In genomic region chr5:36689225-36689624, GRCh38 we compare ENCODE assay signal across 11 cellular contexts.
DNase-seq lines count a peak whose midpoint lies in the region; ATAC-seq, FAIRE-seq and TF ChIP-seq lines count a peak whose summit lies in the region.
"Had no signal": no experiment of that assay in that cellular context is flagged by ENCODE, and none has a peak within 500 bp of the region (broad histone marks: within the 10 kb centered on the region; RNA-seq: fewer than 3 reads in every experiment).

No MANE protein-coding gene starts in this region.

- H3K14ac ChIP-seq in H1 (ENCODE audit: insufficient read length), result no peak overlapping the region
- H3K14ac ChIP-seq in mesenchymal stem cell (ENCODE audit: low read length in 2 of 2), result no peak overlapping the region

- H3K36me3 ChIP-seq in MG63 (no peaks in the 10 kb centered on the region), H1 (ENCODE audit: control insufficient read depth in 2 of 4, insufficient read depth in 4 of 4, low read length in 3 of 4) (peaks cover 0 to 4% (median 1%) of the 10 kb centered on the region in 4 experiments; a peak in 2 of 8 replicates), left ventricle myocardium inferior (peaks cover 1% of the 10 kb centered on the region), mesenchymal stem cell (ENCODE audit: control insufficient read depth in 1 of 2, insufficient read depth in 2 of 2, low read depth in 1 of 2, low read length in 2 of 2) (peaks cover under 1 to 24% of the 10 kb centered on the region in 2 experiments)

- no peaks in the 10 kb centered on the region for H3K36me3 Mint-ChIP-seq in activated CD8-positive, alpha-beta T cell treated with anti-CD3 and anti-CD28 coated beads for 36 hours (ENCODE audit: low read depth)
- H3K36me3 Mint-ChIP-seq in activated CD8-positive, alpha-beta T cell treated with anti-CD3 and anti-CD28 coated beads, Interleukin-2, amount 10 ng/mL, durations not matched to agents 7 days and 5 days (ENCODE audit: low read depth), result no peaks in the 10 kb centered on the region
- H3K36me3 Mint-ChIP-seq in stimulated activated effector memory CD8-positive, alpha-beta T cell treated with anti-CD3 and anti-CD28 coated beads, Interleukin-12 subunit alpha, Interleukin-12 subunit beta, amount 100 ng/mL, for 72 hours, result no peaks in the 10 kb centered on the region
- H3K36me3 Mint-ChIP-seq: activated naive CD8-positive, alpha-beta T cell had no signal

- H3K9me3 Mint-ChIP-seq in activated CD8-positive, alpha-beta T cell treated with anti-CD3 and anti-CD28 coated beads for 36 hours, result no peaks in the 10 kb centered on the region
- H3K9me3 Mint-ChIP-seq in activated CD8-positive, alpha-beta T cell treated with anti-CD3 and anti-CD28 coated beads, Interleukin-2, amount 10 ng/mL, durations not matched to agents 7 days and 5 days (ENCODE audit: insufficient read depth), result no peaks in the 10 kb centered on the region
- H3K9me3 Mint-ChIP-seq in stimulated activated effector memory CD8-positive, alpha-beta T cell treated with anti-CD3 and anti-CD28 coated beads, Interleukin-12 subunit alpha, Interleukin-12 subunit beta, amount 100 ng/mL, for 72 hours, result no peaks in the 10 kb centered on the region

- no peak overlapping the region for H2AFZ ChIP-seq in H1 (ENCODE audit: low read length)
- no peak overlapping the region for H2AFZ ChIP-seq in mesenchymal stem cell (ENCODE audit: low read depth, low read length)

- TF ChIP-seq RAD21 in H1 (IDR thresholded peaks at IDR 0.05 in 1 of 2, conservative IDR thresholded peaks at IDR 0.05 in 1 of 2; ENCODE audit: low read depth in 2 of 2, low read length in 2 of 2), result no peak

- CTCF ChIA-PET in activated CD8-positive, alpha-beta T cell treated with anti-CD3 and anti-CD28 coated beads for 36 hours (lab: Charles Lee), result interaction anchor here (1.0 to 3.1 kb wide), 7 partner anchors 8 to 128 kb away, joined by 3 to 25 read pairs (median 4); partner anchors contain the start of gene SLC1A3
- CTCF ChIA-PET in activated CD8-positive, alpha-beta T cell treated with anti-CD3 and anti-CD28 coated beads, Interleukin-2, amount 10 ng/mL, durations not matched to agents 7 days and 5 days (lab: Charles Lee), result interaction anchor here (0.6 to 2.1 kb wide), 4 partner anchors 11 to 35 kb away, joined by 3 to 18 read pairs (median 4); no protein-coding TSS in a partner anchor
- CTCF ChIA-PET in H1 (lab: Charles Lee; ENCODE audit: partially characterized antibody), result interaction anchor here (0.5 to 15.2 kb wide), 12 partner anchors 37 to 1011 kb away, joined by 3 to 246 read pairs (median 5); partner anchors contain the start of gene SLC1A3

- H3K4ac ChIP-seq in H1 (replicated peaks; ENCODE audit: insufficient read length, low read depth, low read length) (peak overlapping the region; percentile 27), mesenchymal stem cell (ENCODE audit: low read depth in 1 of 2, low read length in 2 of 2) (no peak overlapping the region)

- H4K91ac ChIP-seq in H1 (replicated peaks; ENCODE audit: insufficient read length, low read length) (no peak overlapping the region), mesenchymal stem cell (ENCODE audit: low read length) (no peak overlapping the region)

- ATAC-seq in activated CD8-positive, alpha-beta T cell treated with anti-CD3 and anti-CD28 coated beads for 36 hours, result no peak
- no peak for ATAC-seq in activated CD8-positive, alpha-beta T cell treated with anti-CD3 and anti-CD28 coated beads, Interleukin-2, amount 10 ng/mL, durations not matched to agents 7 days and 5 days
- no peak for ATAC-seq in stimulated activated effector memory CD8-positive, alpha-beta T cell treated with anti-CD3 and anti-CD28 coated beads, Interleukin-12 subunit alpha, Interleukin-12 subunit beta, amount 100 ng/mL, for 72 hours

- no peak overlapping the region for H3K4me3 Mint-ChIP-seq in activated CD8-positive, alpha-beta T cell treated with anti-CD3 and anti-CD28 coated beads for 36 hours
- no peak overlapping the region for H3K4me3 Mint-ChIP-seq in activated CD8-positive, alpha-beta T cell treated with anti-CD3 and anti-CD28 coated beads, Interleukin-2, amount 10 ng/mL, durations not matched to agents 7 days and 5 days
- H3K4me3 Mint-ChIP-seq in stimulated activated effector memory CD8-positive, alpha-beta T cell treated with anti-CD3 and anti-CD28 coated beads, Interleukin-12 subunit alpha, Interleukin-12 subunit beta, amount 100 ng/mL, for 72 hours, result no peak overlapping the region

- POLR2A ChIA-PET in activated CD8-positive, alpha-beta T cell treated with anti-CD3 and anti-CD28 coated beads for 36 hours (lab: Charles Lee), result no interaction called here
- POLR2A ChIA-PET in activated CD8-positive, alpha-beta T cell treated with anti-CD3 and anti-CD28 coated beads, Interleukin-2, amount 10 ng/mL, durations not matched to agents 7 days and 5 days (lab: Charles Lee), result no interaction called here
- POLR2A ChIA-PET in H1 (lab: Charles Lee; ENCODE audit: partially characterized antibody), result interaction anchor here (0.5 to 1.3 kb wide), 2 partner anchors 18 to 272 kb away, joined by 3 to 4 read pairs; no protein-coding TSS in a partner anchor

- no peaks in the 10 kb centered on the region for H3K27me3 ChIP-seq in MG63
- peaks cover 3 to 18% (median 13%) of the 10 kb centered on the region in 4 experiments; a peak in 6 of 7 replicates for H3K27me3 ChIP-seq in H1 (replicated peaks in 1 of 4; ENCODE audit: control insufficient read depth in 3 of 4, extremely low read depth in 1 of 4, insufficient read depth in 3 of 4, low read length in 3 of 4)
- peaks cover 6% of the 10 kb centered on the region for H3K27me3 ChIP-seq in left ventricle myocardium inferior (ENCODE audit: low read depth)
- peaks cover 0 to 4% of the 10 kb centered on the region in 2 experiments for H3K27me3 ChIP-seq in mesenchymal stem cell (ENCODE audit: control insufficient read depth in 1 of 2, insufficient read depth in 1 of 2, low read length in 2 of 2)

- H3K79me1 ChIP-seq in H1 (ENCODE audit: low read depth, low read length) (no peaks in the 10 kb centered on the region), mesenchymal stem cell (replicated peaks; ENCODE audit: low read length, poor library complexity, severe bottlenecking) (no peaks in the 10 kb centered on the region)

- 75% methylated on average over 5 of the region's 5 CpGs; no CpG with 5 or more reads in 1 of the 2 experiments for WGBS in H1 (ENCODE audit: extremely low coverage in 1 of 2, insufficient coverage in 1 of 2, insufficient read length in 1 of 2, insufficient replicate concordance in 2 of 2, low coverage in 1 of 2, low lambda C conversion rate in 2 of 2, missing lambda C conversion rate in 1 of 2), 2 experiments
- 88% methylated on average over 5 of the region's 5 CpGs for WGBS in mesenchymal stem cell

- intact Hi-C loops in activated CD8-positive, alpha-beta T cell treated with anti-CD3 and anti-CD28 coated beads for 36 hours (cut with micrococcal nuclease), result no loop called here
- intact Hi-C loops in left ventricle myocardium inferior (cut with micrococcal nuclease), result no loop called here

- no peaks in the 10 kb centered on the region for H3K79me2 ChIP-seq in H1 (ENCODE audit: control insufficient read depth in 1 of 2, insufficient read depth in 2 of 2, low read length in 2 of 2)

- H2BK5ac ChIP-seq in H1 (ENCODE audit: low read depth, low read length), result no peak overlapping the region
- H2BK5ac ChIP-seq in mesenchymal stem cell (ENCODE audit: low read depth, low read length, poor library complexity, severe bottlenecking), result no peak overlapping the region

- H3K27ac ChIP-seq in H1 (ENCODE audit: low read depth, low read length) (no peak overlapping the region), substantia nigra (ENCODE audit: low read depth, low read length, poor library complexity, severe bottlenecking) (peak overlapping the region; percentile 89), left ventricle myocardium inferior (replicated peaks) (no peak overlapping the region), mesenchymal stem cell (ENCODE audit: low read length, poor library complexity, severe bottlenecking) (no peak overlapping the region)

- H3K4me2 ChIP-seq in H1 (ENCODE audit: insufficient read depth in 1 of 2, low read depth in 2 of 2, low read length in 2 of 2), result peak overlapping the region in 1 of 2 experiments; percentile 33; a peak in 1 of 4 replicates
- H3K4me2 ChIP-seq in mesenchymal stem cell (ENCODE audit: low read length, poor library complexity, severe bottlenecking), result no peak overlapping the region

- peaks cover 23% of the 10 kb centered on the region for H3K27me3 Mint-ChIP-seq in activated CD8-positive, alpha-beta T cell treated with anti-CD3 and anti-CD28 coated beads for 36 hours
- H3K27me3 Mint-ChIP-seq in activated CD8-positive, alpha-beta T cell treated with anti-CD3 and anti-CD28 coated beads, Interleukin-2, amount 10 ng/mL, durations not matched to agents 7 days and 5 days (ENCODE audit: low read depth), result peaks cover 21% of the 10 kb centered on the region

- H3K27ac Mint-ChIP-seq in activated CD8-positive, alpha-beta T cell treated with anti-CD3 and anti-CD28 coated beads for 36 hours, result no peak overlapping the region
- H3K27ac Mint-ChIP-seq in activated CD8-positive, alpha-beta T cell treated with anti-CD3 and anti-CD28 coated beads, Interleukin-2, amount 10 ng/mL, durations not matched to agents 7 days and 5 days, result no peak overlapping the region
- H3K27ac Mint-ChIP-seq in stimulated activated effector memory CD8-positive, alpha-beta T cell treated with anti-CD3 and anti-CD28 coated beads, Interleukin-12 subunit alpha, Interleukin-12 subunit beta, amount 100 ng/mL, for 72 hours, result no peak overlapping the region
- H3K27ac Mint-ChIP-seq: activated naive CD8-positive, alpha-beta T cell had no signal

- H3K56ac ChIP-seq in H1 (replicated peaks; ENCODE audit: insufficient read length, low read depth, low read length), result no peak overlapping the region

- H3K18ac ChIP-seq in H1 (ENCODE audit: extremely low read depth, low read length), result no peak overlapping the region
- no peak overlapping the region for H3K18ac ChIP-seq in mesenchymal stem cell (ENCODE audit: low read depth in 1 of 2, low read length in 2 of 2)

- no peak overlapping the region for H3K9ac ChIP-seq in H1 (replicated peaks in 1 of 4; ENCODE audit: extremely low read depth in 1 of 4, low read depth in 3 of 4, low read length in 3 of 4)
- H3K9ac ChIP-seq in mesenchymal stem cell (ENCODE audit: low read length), result no peak overlapping the region

- peak; percentile 27 for DNase-seq in activated CD8-positive, alpha-beta T cell treated with anti-CD3 and anti-CD28 coated beads for 36 hours
- DNase-seq in activated CD8-positive, alpha-beta T cell treated with anti-CD3 and anti-CD28 coated beads, Interleukin-2, amount 10 ng/mL, durations not matched to agents 7 days and 5 days, result no peak
- DNase-seq in MG63 (peak; percentile 43), H1 (ENCODE audit: low read depth in 1 of 2, low spot score in 2 of 2) (no peak), substantia nigra (lab: John Stamatoyannopoulos, UW) (peak in 12 of 49 donors; percentile 6 to 47 (median 24)), left ventricle myocardium inferior (no peak), mesenchymal stem cell (no peak)
- no peak for DNase-seq in stimulated activated effector memory CD8-positive, alpha-beta T cell treated with anti-CD3 and anti-CD28 coated beads, Interleukin-12 subunit alpha, Interleukin-12 subunit beta, amount 100 ng/mL, for 72 hours (ENCODE audit: low spot score in 2 of 2)
- DNase-seq: foreskin melanocyte, NCI-H2171 treated with DMSO at 0.1 percent for 48 hours had no signal

- H2BK120ac ChIP-seq in H1 (replicated peaks; ENCODE audit: low read depth, low read length), result no peak overlapping the region
- no peak overlapping the region for H2BK120ac ChIP-seq in mesenchymal stem cell (ENCODE audit: low read depth, low read length)

- H3K9me3 ChIP-seq in MG63, result no peaks in the 10 kb centered on the region
- H3K9me3 ChIP-seq in H1 (ENCODE audit: insufficient read depth in 2 of 2, low read depth in 1 of 2, low read length in 1 of 2), result no peaks in the 10 kb centered on the region
- H3K9me3 ChIP-seq in left ventricle myocardium inferior (replicated peaks), result no peaks in the 10 kb centered on the region
- no peaks in the 10 kb centered on the region for H3K9me3 ChIP-seq in mesenchymal stem cell (ENCODE audit: control insufficient read depth, low read length)

- H3K23ac ChIP-seq in H1 (ENCODE audit: insufficient read length), result no peak overlapping the region
- no peak overlapping the region for H3K23ac ChIP-seq in mesenchymal stem cell (ENCODE audit: low read length in 2 of 2)

- no peak for TF ChIP-seq EP300 in H1 (IDR thresholded peaks at IDR 0.05; ENCODE audit: borderline replicate concordance in 1 of 2, low read depth in 2 of 2, low read length in 2 of 2)

- TF ChIP-seq POLR2A in H1 (IDR thresholded peaks at IDR 0.05; ENCODE audit: control extremely low read depth in 1 of 2, low read depth in 2 of 2, low read length in 2 of 2), result no peak

- H4K5ac ChIP-seq in H1 (ENCODE audit: insufficient read length, low read depth, low read length), result no peak overlapping the region

- H2BK12ac ChIP-seq in H1 (ENCODE audit: low read depth, low read length) (no peak overlapping the region), mesenchymal stem cell (ENCODE audit: low read length in 2 of 2) (no peak overlapping the region)

- H3K4me3 ChIP-seq in MG63 (no peak overlapping the region), H1 (ENCODE audit: extremely low read depth in 1 of 4, insufficient read depth in 2 of 4, low read depth in 3 of 4, low read length in 4 of 4) (no peak overlapping the region), left ventricle myocardium inferior (no peak overlapping the region), mesenchymal stem cell (ENCODE audit: insufficient read depth in 1 of 2, low read depth in 1 of 2, low read length in 2 of 2) (no peak overlapping the region)

- no peaks in the 10 kb centered on the region; the same call in 1 of the 2 replicates for H3K23me2 ChIP-seq in H1 (ENCODE audit: low read depth, low read length)

- H2BK20ac ChIP-seq in H1 (ENCODE audit: low read length), result no peak overlapping the region

- H4K8ac ChIP-seq in H1 (ENCODE audit: extremely low read depth, insufficient read depth, low read length) (no peak overlapping the region), mesenchymal stem cell (ENCODE audit: low read length) (no peak overlapping the region)

- H2AK5ac ChIP-seq in H1 (ENCODE audit: low read depth, low read length) (no peak overlapping the region), mesenchymal stem cell (ENCODE audit: low read length, severe bottlenecking) (no peak overlapping the region)

- no peak for FAIRE-seq in H1 (lab: Jason Lieb, UNC)

- H3K4me1 ChIP-seq in H1 (replicated peaks in 1 of 4; ENCODE audit: control insufficient read depth in 3 of 4, insufficient read depth in 4 of 4, low read length in 3 of 4), result peaks cover 0 to 1% (median 0%) of the 10 kb centered on the region in 4 experiments; a peak in 1 of 7 replicates
- H3K4me1 ChIP-seq in left ventricle myocardium inferior, result peaks cover 46% of the 10 kb centered on the region
- H3K4me1 ChIP-seq in mesenchymal stem cell (ENCODE audit: control insufficient read depth, insufficient read depth, low read depth, low read length), result peaks cover 11% of the 10 kb centered on the region

- no peaks in the 10 kb centered on the region for H4K20me1 ChIP-seq in H1 (replicated peaks in 1 of 2; ENCODE audit: control insufficient read depth in 1 of 2, insufficient read depth in 2 of 2, low read length in 2 of 2)

- H2BK15ac ChIP-seq in H1 (ENCODE audit: low read length) (no peak overlapping the region), mesenchymal stem cell (ENCODE audit: low read depth, poor library complexity, severe bottlenecking) (no peak overlapping the region)

- peaks cover 11% of the 10 kb centered on the region for H3K4me1 Mint-ChIP-seq in activated CD8-positive, alpha-beta T cell treated with anti-CD3 and anti-CD28 coated beads for 36 hours (ENCODE audit: low read depth)
- H3K4me1 Mint-ChIP-seq in activated CD8-positive, alpha-beta T cell treated with anti-CD3 and anti-CD28 coated beads, Interleukin-2, amount 10 ng/mL, durations not matched to agents 7 days and 5 days (ENCODE audit: low read depth), result peaks cover 10% of the 10 kb centered on the region
- peaks cover 15% of the 10 kb centered on the region for H3K4me1 Mint-ChIP-seq in stimulated activated effector memory CD8-positive, alpha-beta T cell treated with anti-CD3 and anti-CD28 coated beads, Interleukin-12 subunit alpha, Interleukin-12 subunit beta, amount 100 ng/mL, for 72 hours

- TF ChIP-seq CTCF in activated CD8-positive, alpha-beta T cell treated with anti-CD3 and anti-CD28 coated beads for 36 hours (IDR thresholded peaks at IDR 0.05), result no peak
- TF ChIP-seq CTCF in H1 (IDR thresholded peaks at IDR 0.05; ENCODE audit: control extremely low read depth in 1 of 3, insufficient read depth in 1 of 3, low read depth in 1 of 3, low read length in 3 of 3) (no peak), left ventricle myocardium inferior (IDR thresholded peaks at IDR 0.05; ENCODE audit: borderline replicate concordance) (no peak)

Comparison
In these comparisons a context has a peak if more than half of its experiments do, and no peak if none do; other contexts are left out.
1. DNase-seq: peak in activated CD8-positive, alpha-beta T cell treated with anti-CD3 and anti-CD28 coated beads for 36 hours (single experiment) and MG63 (single experiment); none in activated CD8-positive, alpha-beta T cell treated with anti-CD3 and anti-CD28 coated beads, Interleukin-2, amount 10 ng/mL, durations not matched to agents 7 days and 5 days (single experiment), H1 (0 of 2), stimulated activated effector memory CD8-positive, alpha-beta T cell treated with anti-CD3 and anti-CD28 coated beads, Interleukin-12 subunit alpha, Interleukin-12 subunit beta, amount 100 ng/mL, for 72 hours (0 of 2), left ventricle myocardium inferior (single experiment) and mesenchymal stem cell (single experiment).